ENCODE assay signal across 13 cellular contexts in the genomic region with DNA sequence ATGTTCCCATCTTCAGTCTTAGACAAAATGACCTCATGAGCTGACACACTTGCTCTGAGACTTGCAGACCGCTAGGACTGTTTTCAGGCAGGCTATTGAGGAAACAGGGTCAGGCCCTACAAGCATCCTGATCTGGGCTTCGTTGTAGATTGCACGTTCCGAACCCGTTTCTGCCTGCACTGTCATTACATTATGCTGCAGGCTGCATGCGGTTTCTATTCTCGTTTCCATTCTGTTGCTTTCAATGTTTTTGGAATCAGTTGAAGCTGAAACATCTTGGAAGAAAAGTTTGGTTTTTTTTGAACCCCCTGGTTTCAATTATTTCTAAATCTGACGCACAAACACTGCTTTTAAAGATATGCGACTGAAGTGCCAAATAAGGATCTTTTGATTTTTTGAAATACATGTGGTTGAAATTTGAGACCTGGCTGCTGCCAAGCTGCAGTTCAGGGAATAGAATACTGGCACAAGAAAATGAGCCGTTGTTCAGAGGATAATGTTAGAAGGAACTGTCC.
DNase-seq lines count a peak whose midpoint lies in the region; ATAC-seq, FAIRE-seq and TF ChIP-seq lines count a peak whose summit lies in the region.
"Had no signal": no experiment of that assay in that cellular context is flagged by ENCODE, and none has a peak within 500 bp of the region (broad histone marks: within the 10 kb centered on the region; RNA-seq: fewer than 3 reads in every experiment).

No MANE protein-coding gene starts in this region.

- no peak overlapping the region for H3K23ac ChIP-seq in H1 (ENCODE audit: insufficient read length)

- no peak overlapping the region for H2AK5ac ChIP-seq in H1 (ENCODE audit: low read depth, low read length)

- no peaks in the 10 kb centered on the region for H3K9me3 ChIP-seq in H1 (ENCODE audit: insufficient read depth in 2 of 2, low read depth in 1 of 2, low read length in 1 of 2)
- H3K9me3 ChIP-seq: Caco-2 had no signal

- no peak overlapping the region for H2BK5ac ChIP-seq in H1 (ENCODE audit: low read depth, low read length)

- no peaks in the 10 kb centered on the region for H3K36me3 Mint-ChIP-seq in osteocyte (ENCODE audit: unreplicated experiment)
- no peaks in the 10 kb centered on the region for H3K36me3 Mint-ChIP-seq in activated naive CD4-positive, alpha-beta T cell treated with anti-CD3 and anti-CD28 coated beads, Interleukin-2, amount 10 ng/mL, durations not matched to agents 7 days and 5 days

- peak overlapping the region; percentile 6; the same call in 1 of the 2 replicates for H2AFZ ChIP-seq in H1 (ENCODE audit: low read length)

- no peak for TF ChIP-seq POLR2A in H1 (IDR thresholded peaks at IDR 0.05; ENCODE audit: control extremely low read depth in 1 of 2, low read depth in 2 of 2, low read length in 2 of 2)

- H2BK12ac ChIP-seq in H1 (ENCODE audit: low read depth, low read length), result no peak overlapping the region

- peak; percentile 74 for DNase-seq in EL
- DNase-seq in NCI-H446 treated with DMSO at 0.1 percent for 48 hours (lab: John Stamatoyannopoulos, UW), result peak; percentile 41
- DNase-seq in H1 (ENCODE audit: low read depth in 1 of 2, low spot score in 2 of 2), result no peak
- DNase-seq in osteocyte (ENCODE audit: extremely low spot score, unreplicated experiment), result no peak
- DNase-seq in activated naive CD4-positive, alpha-beta T cell treated with anti-CD3 and anti-CD28 coated beads, Interleukin-2, amount 10 ng/mL, durations not matched to agents 7 days and 5 days, result no peak
- no peak for DNase-seq in ecto neural progenitor cell (ENCODE audit: low spot score)
- DNase-seq: Caco-2; effector CD8-positive, alpha-beta T cell; NCI-H2029; RPMI8226; stimulated activated CD4-positive, alpha-beta T cell treated with anti-CD3 and anti-CD28 coated beads, Interleukin-4, amount 100 ng/mL, for 1 hour had no signal

- H3K27me3 Mint-ChIP-seq in osteocyte (ENCODE audit: unreplicated experiment), result no peaks in the 10 kb centered on the region
- no peaks in the 10 kb centered on the region for H3K27me3 Mint-ChIP-seq in activated naive CD4-positive, alpha-beta T cell treated with anti-CD3 and anti-CD28 coated beads, Interleukin-2, amount 10 ng/mL, durations not matched to agents 7 days and 5 days

- no peak overlapping the region for H3K4me3 ChIP-seq in H1 (ENCODE audit: extremely low read depth in 1 of 4, insufficient read depth in 2 of 4, low read depth in 3 of 4, low read length in 4 of 4)

- H3K79me2 ChIP-seq in H1 (ENCODE audit: control insufficient read depth in 1 of 2, insufficient read depth in 2 of 2, low read length in 2 of 2), result no peaks in the 10 kb centered on the region

- peaks cover 28% of the 10 kb centered on the region for H3K4me1 Mint-ChIP-seq in osteocyte (ENCODE audit: unreplicated experiment)
- no peaks in the 10 kb centered on the region for H3K4me1 Mint-ChIP-seq in activated naive CD4-positive, alpha-beta T cell treated with anti-CD3 and anti-CD28 coated beads, Interleukin-2, amount 10 ng/mL, durations not matched to agents 7 days and 5 days

- peaks cover 10% of the 10 kb centered on the region for H3K9me3 Mint-ChIP-seq in osteocyte (ENCODE audit: unreplicated experiment)
- peaks cover 3% of the 10 kb centered on the region for H3K9me3 Mint-ChIP-seq in activated naive CD4-positive, alpha-beta T cell treated with anti-CD3 and anti-CD28 coated beads, Interleukin-2, amount 10 ng/mL, durations not matched to agents 7 days and 5 days

- H3K14ac ChIP-seq in H1 (ENCODE audit: insufficient read length), result no peak overlapping the region

- POLR2A ChIA-PET in H1 (lab: Charles Lee; ENCODE audit: partially characterized antibody), result no interaction called here

- no peak overlapping the region for H3K18ac ChIP-seq in H1 (ENCODE audit: extremely low read depth, low read length)

- CTCF ChIA-PET in H1 (lab: Charles Lee; ENCODE audit: partially characterized antibody), result interaction anchor here (0.7 kb wide), 1 partner anchor 1118 kb away, joined by 3 read pairs; no protein-coding TSS in a partner anchor
- CTCF ChIA-PET in activated naive CD4-positive, alpha-beta T cell treated with anti-CD3 and anti-CD28 coated beads, Interleukin-2, amount 10 ng/mL, durations not matched to agents 7 days and 5 days (lab: Charles Lee), result no interaction called here

- 87% methylated on average over 10 of the region's 10 CpGs; no CpG with 5 or more reads in 1 of the 2 experiments for WGBS in H1 (ENCODE audit: extremely low coverage in 1 of 2, insufficient coverage in 1 of 2, insufficient read length in 1 of 2, insufficient replicate concordance in 2 of 2, low coverage in 1 of 2, low lambda C conversion rate in 2 of 2, missing lambda C conversion rate in 1 of 2), 2 experiments

- H4K91ac ChIP-seq in H1 (replicated peaks; ENCODE audit: insufficient read length, low read length), result no peak overlapping the region

- no peak for TF ChIP-seq CTCF in H1 (IDR thresholded peaks at IDR 0.05; ENCODE audit: control extremely low read depth in 1 of 3, insufficient read depth in 1 of 3, low read depth in 1 of 3, low read length in 3 of 3)
- TF ChIP-seq CTCF in osteocyte (IDR thresholded peaks at IDR 0.05), result peak; percentile 21

- peak overlapping the region; percentile 59 for H3K4me3 Mint-ChIP-seq in osteocyte (ENCODE audit: unreplicated experiment)
- H3K4me3 Mint-ChIP-seq in activated naive CD4-positive, alpha-beta T cell treated with anti-CD3 and anti-CD28 coated beads, Interleukin-2, amount 10 ng/mL, durations not matched to agents 7 days and 5 days, result no peak overlapping the region

- H3K27me3 ChIP-seq in H1 (replicated peaks in 1 of 4; ENCODE audit: control insufficient read depth in 3 of 4, extremely low read depth in 1 of 4, insufficient read depth in 3 of 4, low read length in 3 of 4), result peaks cover 0 to 1% (median 0%) of the 10 kb centered on the region in 4 experiments; a peak in 1 of 7 replicates

- no peaks in the 10 kb centered on the region for H3K36me3 ChIP-seq in H1 (ENCODE audit: control insufficient read depth in 2 of 4, insufficient read depth in 4 of 4, low read length in 3 of 4)

- H3K4me1 ChIP-seq in H1 (replicated peaks in 1 of 4; ENCODE audit: control insufficient read depth in 3 of 4, insufficient read depth in 4 of 4, low read length in 3 of 4), result no peaks in the 10 kb centered on the region
- H3K4me1 ChIP-seq: Caco-2 had no signal

- no peak overlapping the region for H3K56ac ChIP-seq in H1 (replicated peaks; ENCODE audit: insufficient read length, low read depth, low read length)

- H4K5ac ChIP-seq in H1 (ENCODE audit: insufficient read length, low read depth, low read length), result no peak overlapping the region

- H4K8ac ChIP-seq in H1 (ENCODE audit: extremely low read depth, insufficient read depth, low read length), result no peak overlapping the region

- no peaks in the 10 kb centered on the region for H3K23me2 ChIP-seq in H1 (ENCODE audit: low read depth, low read length)

- no peak for TF ChIP-seq EP300 in H1 (IDR thresholded peaks at IDR 0.05; ENCODE audit: borderline replicate concordance in 1 of 2, low read depth in 2 of 2, low read length in 2 of 2)

- H2BK15ac ChIP-seq in H1 (ENCODE audit: low read length), result no peak overlapping the region

- FAIRE-seq in H1 (lab: Jason Lieb, UNC), result peak; percentile 13

- no peak overlapping the region for H3K9ac ChIP-seq in H1 (replicated peaks in 1 of 4; ENCODE audit: extremely low read depth in 1 of 4, low read depth in 3 of 4, low read length in 3 of 4)

- no peak overlapping the region for H3K27ac ChIP-seq in H1 (ENCODE audit: low read depth, low read length)

- no peaks in the 10 kb centered on the region for H3K79me1 ChIP-seq in H1 (ENCODE audit: low read depth, low read length)

- no peak overlapping the region for H3K4ac ChIP-seq in H1 (replicated peaks; ENCODE audit: insufficient read length, low read depth, low read length)

- H3K27ac Mint-ChIP-seq in osteocyte (ENCODE audit: unreplicated experiment), result peak overlapping the region; percentile 78
- H3K27ac Mint-ChIP-seq in activated naive CD4-positive, alpha-beta T cell treated with anti-CD3 and anti-CD28 coated beads, Interleukin-2, amount 10 ng/mL, durations not matched to agents 7 days and 5 days, result no peak overlapping the region

- H2BK120ac ChIP-seq in H1 (replicated peaks; ENCODE audit: low read depth, low read length), result no peak overlapping the region

- ATAC-seq in HG03432 (IDR thresholded peaks at IDR 0.05; ENCODE audit: unreplicated experiment) (no peak), GM21515 (IDR thresholded peaks at IDR 0.05; ENCODE audit: unreplicated experiment) (no peak)

- H2BK20ac ChIP-seq in H1 (ENCODE audit: low read length), result no peak overlapping the region

- no peak overlapping the region for H3K4me2 ChIP-seq in H1 (ENCODE audit: insufficient read depth in 1 of 2, low read depth in 2 of 2, low read length in 2 of 2)

- no peak for TF ChIP-seq RAD21 in H1 (IDR thresholded peaks at IDR 0.05 in 1 of 2, conservative IDR thresholded peaks at IDR 0.05 in 1 of 2; ENCODE audit: low read depth in 2 of 2, low read length in 2 of 2)

- no peaks in the 10 kb centered on the region for H4K20me1 ChIP-seq in H1 (replicated peaks in 1 of 2; ENCODE audit: control insufficient read depth in 1 of 2, insufficient read depth in 2 of 2, low read length in 2 of 2)

TF ChIP-seq in H1, 55 proteins besides CTCF, POLR2A, EP300 and RAD21:
- no peak for TF ChIP-seq CBX5 (IDR thresholded peaks at IDR 0.05; ENCODE audit: low read depth, low read length)
- TF ChIP-seq TCF12 (IDR thresholded peaks at IDR 0.05; ENCODE audit: low read depth, low read length), result no peak
- TF ChIP-seq SIN3A (conservative IDR thresholded peaks at IDR 0.05 in 1 of 2, IDR thresholded peaks at IDR 0.05 in 1 of 2; ENCODE audit: low read depth in 1 of 2, low read length in 2 of 2), result no peak
- TF ChIP-seq RNF2 (IDR thresholded peaks at IDR 0.05; ENCODE audit: borderline replicate concordance, low read depth, low read length, missing control alignments, poor library complexity, severe bottlenecking), result no peak
- no peak for TF ChIP-seq RXRA (IDR thresholded peaks at IDR 0.05; ENCODE audit: insufficient read depth, low read depth, low read length)
- TF ChIP-seq BACH1 (IDR thresholded peaks at IDR 0.05; ENCODE audit: low read length), result no peak
- TF ChIP-seq SP1 (IDR thresholded peaks at IDR 0.05; ENCODE audit: low read depth, low read length), result no peak
- TF ChIP-seq TEAD4 (IDR thresholded peaks at IDR 0.05; ENCODE audit: low read depth, low read length), result no peak

Comparison
In these comparisons a context has a peak if more than half of its experiments do, and no peak if none do; other contexts are left out.
1. DNase-seq: peak in EL (single experiment) and NCI-H446 treated with DMSO at 0.1 percent for 48 hours (single experiment); none in H1 (0 of 2), osteocyte (single experiment), activated naive CD4-positive, alpha-beta T cell treated with anti-CD3 and anti-CD28 coated beads, Interleukin-2, amount 10 ng/mL, durations not matched to agents 7 days and 5 days (single experiment) and ecto neural progenitor cell (single experiment).